ENCODE assay signal across 24 cellular contexts in the genomic region with DNA sequence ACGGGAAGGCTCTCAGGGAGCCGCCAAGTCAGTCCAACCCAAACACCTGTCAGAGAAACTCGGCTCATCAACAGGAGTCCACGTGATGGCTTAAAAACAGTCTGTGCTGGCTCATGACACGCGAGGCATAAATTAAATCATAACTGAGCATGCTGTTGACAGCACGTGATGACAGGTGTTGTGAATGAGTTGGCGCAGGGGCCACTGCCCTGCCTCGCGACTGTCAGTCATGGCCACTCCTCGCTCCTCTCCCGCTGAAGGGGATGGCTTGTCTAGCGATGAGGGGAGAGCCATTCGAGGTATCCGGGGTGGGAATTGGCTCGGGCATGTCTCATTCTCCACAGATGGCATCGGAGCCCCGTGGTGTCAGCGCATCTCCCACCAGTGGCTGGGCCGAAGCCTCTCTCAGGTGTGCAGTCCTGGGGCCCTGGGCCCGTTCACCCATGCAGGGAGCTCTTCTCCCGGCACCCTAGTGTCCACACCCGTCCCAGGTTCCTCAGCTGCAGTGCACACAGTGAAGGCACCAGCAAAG.
"Had no signal": no experiment of that assay in that cellular context is flagged by ENCODE, and none has a peak within 500 bp of the region (broad histone marks: within the 10 kb centered on the region; RNA-seq: fewer than 3 reads in every experiment).

No MANE protein-coding gene starts in this region.

- FAIRE-seq: astrocyte had no signal

- H3K4me1 ChIP-seq: Peyer's patch had no signal

- H3K4me1 Mint-ChIP-seq: activated CD4-positive, alpha-beta T cell treated with anti-CD3 and anti-CD28 coated beads, Interleukin-2, amount 10 ng/mL, durations not matched to agents 7 days and 5 days; activated T-helper 17 cell treated with anti-CD3 and anti-CD28 coated beads, Interleukin-2, amount 50 U/mL, for 72 hours; central memory CD8-positive, alpha-beta T cell had no signal

- ATAC-seq: activated T-helper 17 cell treated with anti-CD3 and anti-CD28 coated beads, Interleukin-2, amount 50 U/mL, for 72 hours had no signal

- H3K9me3 ChIP-seq: MG63, Peyer's patch had no signal

- DNase-seq: activated CD4-positive, alpha-beta memory T cell treated with anti-CD3 and anti-CD28 coated beads for 36 hours; activated CD4-positive, alpha-beta T cell treated with anti-CD3 and anti-CD28 coated beads, Interleukin-2, amount 10 ng/mL, durations not matched to agents 7 days and 5 days; activated CD4-positive, CD25-positive, alpha-beta regulatory T cell; activated CD8-positive, alpha-beta memory T cell treated with anti-CD3 and anti-CD28 coated beads for 24 hours; activated gamma-delta T cell; activated naive CD4-positive, alpha-beta T cell treated with anti-CD3 and anti-CD28 coated beads for 36 hours; activated T-cell treated with anti-CD3 and anti-CD28 coated beads for 4 hours; activated T-cell treated with anti-CD3 and anti-CD28 coated beads, Interleukin-2, amount 50 U/mL, for 48 hours; amygdala; MG63; NCI-H1092 treated with DMSO at 0.1 percent for 48 hours; NCI-H1417 treated with DMSO at 0.1 percent for 48 hours; NCI-H1694; NCI-H2029 treated with DMSO at 0.1 percent for 48 hours; NCI-H510A treated with DMSO at 0.1 percent for 48 hours; Peyer's patch; T-helper 1 cell had no signal

- H3K36me3 Mint-ChIP-seq: activated CD4-positive, alpha-beta memory T cell treated with anti-CD3 and anti-CD28 coated beads for 36 hours; activated naive CD8-positive, alpha-beta T cell; brain had no signal

- H3K4me3 ChIP-seq: MG63, Peyer's patch, SK-N-MC had no signal

- H3K9me3 Mint-ChIP-seq: activated CD4-positive, alpha-beta memory T cell treated with anti-CD3 and anti-CD28 coated beads for 36 hours; activated CD4-positive, alpha-beta T cell treated with anti-CD3 and anti-CD28 coated beads, Interleukin-2, amount 10 ng/mL, durations not matched to agents 7 days and 5 days; activated naive CD4-positive, alpha-beta T cell treated with anti-CD3 and anti-CD28 coated beads for 36 hours; activated T-helper 17 cell treated with anti-CD3 and anti-CD28 coated beads, Interleukin-2, amount 50 U/mL, for 72 hours; central memory CD8-positive, alpha-beta T cell had no signal

- H3K27me3 ChIP-seq: Peyer's patch had no signal

- H3K27ac ChIP-seq: Peyer's patch, SK-N-MC, VCaP had no signal

- H3K4me3 Mint-ChIP-seq: activated CD4-positive, alpha-beta memory T cell treated with anti-CD3 and anti-CD28 coated beads for 36 hours; activated CD4-positive, alpha-beta T cell treated with anti-CD3 and anti-CD28 coated beads, Interleukin-2, amount 10 ng/mL, durations not matched to agents 7 days and 5 days; activated naive CD4-positive, alpha-beta T cell treated with anti-CD3 and anti-CD28 coated beads for 36 hours; activated naive CD8-positive, alpha-beta T cell; activated T-helper 17 cell treated with anti-CD3 and anti-CD28 coated beads, Interleukin-2, amount 50 U/mL, for 72 hours; brain; central memory CD8-positive, alpha-beta T cell had no signal

- H3K27ac Mint-ChIP-seq: activated CD4-positive, alpha-beta memory T cell treated with anti-CD3 and anti-CD28 coated beads for 36 hours; activated CD4-positive, alpha-beta T cell treated with anti-CD3 and anti-CD28 coated beads, Interleukin-2, amount 10 ng/mL, durations not matched to agents 7 days and 5 days; activated naive CD4-positive, alpha-beta T cell treated with anti-CD3 and anti-CD28 coated beads for 36 hours; activated naive CD8-positive, alpha-beta T cell; activated T-helper 17 cell treated with anti-CD3 and anti-CD28 coated beads, Interleukin-2, amount 50 U/mL, for 72 hours had no signal

- H3K36me3 ChIP-seq: MG63, Peyer's patch had no signal
